In genomic region chr7:21653623-21654022, GRCh38 we compare ENCODE assay signal across 1 cellular context.
TF ChIP-seq lines count a peak whose summit lies in the region.

No MANE protein-coding gene starts in this region.

TF ChIP-seq in HepG2, 621 proteins besides CTCF, POLR2A, EP300 and RAD21 (continued from another document):
- TF ChIP-seq ZNF33B (CRISPR knock-in tag; IDR thresholded peaks at IDR 0.05), result no peak
- TF ChIP-seq MAFF (IDR thresholded peaks at IDR 0.05; ENCODE audit: low read depth, low read length), result 0 out of 2 replicates have a peak, but pooled peaks have one; percentile 15
- TF ChIP-seq NR2F6 (IDR thresholded peaks at IDR 0.05), result no peak
- no peak for TF ChIP-seq NR2F6 (CRISPR knock-in tag; IDR thresholded peaks at IDR 0.05)
- TF ChIP-seq, protein P1, sequence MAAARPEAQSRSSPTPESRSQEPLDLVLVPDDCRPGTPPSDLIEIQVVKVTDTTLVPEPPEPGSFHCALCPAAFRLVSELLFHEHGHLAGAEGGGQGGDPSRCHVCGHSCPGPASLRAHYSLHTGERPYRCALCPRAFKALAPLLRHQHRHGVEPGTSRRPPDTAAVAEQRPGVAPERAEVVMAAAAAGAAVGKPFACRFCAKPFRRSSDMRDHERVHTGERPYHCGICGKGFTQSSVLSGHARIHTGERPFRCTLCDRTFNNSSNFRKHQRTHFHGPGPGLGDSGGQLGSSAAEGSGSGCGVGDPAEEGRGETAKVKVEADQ (CRISPR knock-in tag; IDR thresholded peaks at IDR 0.05; ENCODE audit: borderline replicate concordance), result no peak
- TF ChIP-seq SIN3B (IDR thresholded peaks at IDR 0.05; ENCODE audit: low read length), result no peak
- TF ChIP-seq, protein P2, sequence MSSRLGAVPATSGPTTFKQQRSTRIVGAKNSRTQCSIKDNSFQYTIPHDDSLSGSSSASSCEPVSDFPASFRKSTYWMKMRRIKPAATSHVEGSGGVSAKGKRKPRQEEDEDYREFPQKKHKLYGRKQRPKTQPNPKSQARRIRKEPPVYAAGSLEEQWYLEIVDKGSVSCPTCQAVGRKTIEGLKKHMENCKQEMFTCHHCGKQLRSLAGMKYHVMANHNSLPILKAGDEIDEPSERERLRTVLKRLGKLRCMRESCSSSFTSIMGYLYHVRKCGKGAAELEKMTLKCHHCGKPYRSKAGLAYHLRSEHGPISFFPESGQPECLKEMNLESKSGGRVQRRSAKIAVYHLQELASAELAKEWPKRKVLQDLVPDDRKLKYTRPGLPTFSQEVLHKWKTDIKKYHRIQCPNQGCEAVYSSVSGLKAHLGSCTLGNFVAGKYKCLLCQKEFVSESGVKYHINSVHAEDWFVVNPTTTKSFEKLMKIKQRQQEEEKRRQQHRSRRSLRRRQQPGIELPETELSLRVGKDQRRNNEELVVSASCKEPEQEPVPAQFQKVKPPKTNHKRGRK (CRISPR knock-in tag; IDR thresholded peaks at IDR 0.05), result no peak
- no peak for TF ChIP-seq NFIC (IDR thresholded peaks at IDR 0.05; ENCODE audit: low read length)
- TF ChIP-seq ZNF564 (CRISPR knock-in tag; IDR thresholded peaks at IDR 0.05), result no peak
- TF ChIP-seq ZNF720 (CRISPR knock-in tag; IDR thresholded peaks at IDR 0.05), result no peak
- TF ChIP-seq MNT (IDR thresholded peaks at IDR 0.05), result no peak
- no peak for TF ChIP-seq ZC3H4 (CRISPR knock-in tag; IDR thresholded peaks at IDR 0.05; ENCODE audit: borderline replicate concordance)
- TF ChIP-seq, protein P3, sequence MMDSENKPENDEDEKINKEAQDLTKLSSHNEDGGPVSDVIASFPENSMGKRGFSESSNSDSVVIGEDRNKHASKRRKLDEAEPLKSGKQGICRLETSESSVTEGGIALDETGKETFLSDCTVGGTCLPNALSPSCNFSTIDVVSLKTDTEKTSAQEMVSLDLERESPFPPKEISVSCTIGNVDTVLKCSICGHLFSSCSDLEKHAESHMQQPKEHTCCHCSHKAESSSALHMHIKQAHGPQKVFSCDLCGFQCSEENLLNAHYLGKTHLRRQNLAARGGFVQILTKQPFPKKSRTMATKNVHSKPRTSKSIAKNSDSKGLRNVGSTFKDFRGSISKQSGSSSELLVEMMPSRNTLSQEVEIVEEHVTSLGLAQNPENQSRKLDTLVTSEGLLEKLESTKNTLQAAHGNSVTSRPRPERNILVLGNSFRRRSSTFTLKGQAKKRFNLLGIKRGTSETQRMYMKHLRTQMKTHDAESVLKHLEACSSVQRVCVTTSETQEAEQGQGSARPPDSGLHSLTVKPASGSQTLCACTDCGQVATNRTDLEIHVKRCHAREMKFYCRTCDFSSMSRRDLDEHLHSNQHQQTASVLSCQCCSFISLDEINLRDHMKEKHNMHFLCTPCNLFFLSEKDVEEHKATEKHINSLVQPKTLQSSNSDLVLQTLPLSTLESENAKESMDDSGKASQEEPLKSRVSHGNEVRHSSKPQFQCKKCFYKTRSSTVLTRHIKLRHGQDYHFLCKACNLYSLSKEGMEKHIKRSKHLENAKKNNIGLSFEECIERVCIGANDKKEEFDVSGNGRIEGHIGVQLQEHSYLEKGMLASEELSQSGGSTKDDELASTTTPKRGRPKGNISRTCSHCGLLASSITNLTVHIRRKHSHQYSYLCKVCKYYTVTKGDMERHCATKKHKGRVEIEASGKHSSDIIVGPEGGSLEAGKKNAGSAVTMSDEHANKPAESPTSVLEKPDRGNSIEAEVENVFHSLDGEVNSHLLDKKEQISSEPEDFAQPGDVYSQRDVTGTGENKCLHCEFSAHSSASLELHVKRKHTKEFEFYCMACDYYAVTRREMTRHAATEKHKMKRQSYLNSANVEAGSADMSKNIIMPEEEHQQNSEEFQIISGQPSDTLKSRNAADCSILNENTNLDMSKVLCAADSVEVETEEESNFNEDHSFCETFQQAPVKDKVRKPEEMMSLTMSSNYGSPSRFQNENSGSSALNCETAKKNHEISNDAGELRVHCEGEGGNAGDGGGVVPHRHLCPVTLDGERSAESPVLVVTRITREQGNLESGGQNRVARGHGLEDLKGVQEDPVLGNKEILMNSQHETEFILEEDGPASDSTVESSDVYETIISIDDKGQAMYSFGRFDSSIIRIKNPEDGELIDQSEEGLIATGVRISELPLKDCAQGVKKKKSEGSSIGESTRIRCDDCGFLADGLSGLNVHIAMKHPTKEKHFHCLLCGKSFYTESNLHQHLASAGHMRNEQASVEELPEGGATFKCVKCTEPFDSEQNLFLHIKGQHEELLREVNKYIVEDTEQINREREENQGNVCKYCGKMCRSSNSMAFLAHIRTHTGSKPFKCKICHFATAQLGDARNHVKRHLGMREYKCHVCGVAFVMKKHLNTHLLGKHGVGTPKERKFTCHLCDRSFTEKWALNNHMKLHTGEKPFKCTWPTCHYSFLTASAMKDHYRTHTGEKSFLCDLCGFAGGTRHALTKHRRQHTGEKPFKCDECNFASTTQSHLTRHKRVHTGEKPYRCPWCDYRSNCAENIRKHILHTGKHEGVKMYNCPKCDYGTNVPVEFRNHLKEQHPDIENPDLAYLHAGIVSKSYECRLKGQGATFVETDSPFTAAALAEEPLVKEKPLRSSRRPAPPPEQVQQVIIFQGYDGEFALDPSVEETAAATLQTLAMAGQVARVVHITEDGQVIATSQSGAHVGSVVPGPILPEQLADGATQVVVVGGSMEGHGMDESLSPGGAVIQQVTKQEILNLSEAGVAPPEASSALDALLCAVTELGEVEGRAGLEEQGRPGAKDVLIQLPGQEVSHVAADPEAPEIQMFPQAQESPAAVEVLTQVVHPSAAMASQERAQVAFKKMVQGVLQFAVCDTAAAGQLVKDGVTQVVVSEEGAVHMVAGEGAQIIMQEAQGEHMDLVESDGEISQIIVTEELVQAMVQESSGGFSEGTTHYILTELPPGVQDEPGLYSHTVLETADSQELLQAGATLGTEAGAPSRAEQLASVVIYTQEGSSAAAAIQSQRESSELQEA (CRISPR knock-in tag; IDR thresholded peaks at IDR 0.05; ENCODE audit: not compliant biosample characterization), result no peak
